Comparison of ENCODE assay signal across 8 cellular contexts in genomic region chr5:181191526-181192336, GRCh38.
A peak's percentile ranks its signal among the peaks of the same experiment; 100 is the strongest.
DNase-seq lines count a peak whose midpoint lies in the region; ATAC-seq and TF ChIP-seq lines count a peak whose summit lies in the region.

No MANE protein-coding gene starts in this region.

- peak overlapping the region; percentile 73 for H3K4me3 ChIP-seq in SU-DHL-6 (ENCODE audit: insufficient read depth, low read length, poor library complexity, severe bottlenecking)

- ATAC-seq in GM18519 (IDR thresholded peaks at IDR 0.05; ENCODE audit: low FRiP score, unreplicated experiment): peak; percentile 42
- peak; percentile 51 for ATAC-seq in HG02981 (IDR thresholded peaks at IDR 0.05; ENCODE audit: unreplicated experiment)

- no peak for TF ChIP-seq CTCF in SU-DHL-6 (IDR thresholded peaks at IDR 0.05; ENCODE audit: insufficient read depth, low read length, poor library complexity, severe bottlenecking)

- H3K9ac ChIP-seq in SU-DHL-6 (ENCODE audit: low read length): peak overlapping the region; percentile 78

- H3K27me3 ChIP-seq in SU-DHL-6 (ENCODE audit: low read length): no peaks in the 10 kb centered on the region

- H3F3A ChIP-seq in SU-DHL-6 (ENCODE audit: insufficient read depth): peaks cover 30% of the 10 kb centered on the region

- peak overlapping the region; percentile 89 for H3K4me2 ChIP-seq in SU-DHL-6 (ENCODE audit: low read depth, low read length, poor library complexity, severe bottlenecking)

- H3K36me3 ChIP-seq in SU-DHL-6 (ENCODE audit: low read length): no peaks in the 10 kb centered on the region

- no peaks in the 10 kb centered on the region for H3K9me3 ChIP-seq in SU-DHL-6 (ENCODE audit: insufficient read depth, low read length)

- no peaks in the 10 kb centered on the region for H3K9me2 ChIP-seq in SU-DHL-6 (replicated peaks; ENCODE audit: insufficient read depth, low read length)

- H2AFZ ChIP-seq in SU-DHL-6 (ENCODE audit: low read depth, low read length, severe bottlenecking): peak overlapping the region; percentile 97

- H3K79me2 ChIP-seq in SU-DHL-6 (ENCODE audit: insufficient read depth, low read length): no peaks in the 10 kb centered on the region

- H4K20me1 ChIP-seq in SU-DHL-6 (ENCODE audit: low read depth, low read length): no peaks in the 10 kb centered on the region

- peak overlapping the region; percentile 75 for H3K27ac ChIP-seq in SU-DHL-6 (ENCODE audit: low read depth, low read length)

- DNase-seq in brain pericyte (ENCODE audit: low read depth, low spot score): peak; percentile 93
- peak; percentile 78 for DNase-seq in iPS-NIHi7 (ENCODE audit: extremely low spot score)
- peak; percentile 92 for DNase-seq in stimulated activated CD4-positive, alpha-beta T cell treated with anti-CD3 and anti-CD28 coated beads, Interleukin-12 subunit alpha, Interleukin-12 subunit beta, amount 100 ng/mL, for 4 hours
- DNase-seq in NCI-H2227 (lab: John Stamatoyannopoulos, UW; ENCODE audit: unreplicated experiment): no peak
- no peak for DNase-seq in NOMO-1 (lab: John Stamatoyannopoulos, UW; ENCODE audit: unreplicated experiment in 2 of 2)

Comparison
In these comparisons a context has a peak if more than half of its experiments do, and no peak if none do; other contexts are left out.
1. DNase-seq: peak in brain pericyte (single experiment), iPS-NIHi7 (single experiment) and stimulated activated CD4-positive, alpha-beta T cell treated with anti-CD3 and anti-CD28 coated beads, Interleukin-12 subunit alpha, Interleukin-12 subunit beta, amount 100 ng/mL, for 4 hours (single experiment); none in NCI-H2227 (single experiment) and NOMO-1 (0 of 2).